ENCODE assay signal across 11 cellular contexts in genomic region chr3:124248471-124249028, GRCh38.
A peak's percentile ranks its signal among the peaks of the same experiment; 100 is the strongest.
DNase-seq lines count a peak whose midpoint lies in the region; ATAC-seq and TF ChIP-seq lines count a peak whose summit lies in the region.
"Had no signal": no experiment of that assay in that cellular context is flagged by ENCODE, and none has a peak within 500 bp of the region (broad histone marks: within the 10 kb centered on the region; RNA-seq: fewer than 3 reads in every experiment).

No MANE protein-coding gene starts in this region.

- H3K4me1 Mint-ChIP-seq in activated CD4-positive, alpha-beta memory T cell treated with anti-CD3 and anti-CD28 coated beads, Interleukin-2, amount 10 ng/mL, durations not matched to agents 7 days and 5 days, result peaks cover 2% of the 10 kb centered on the region
- H3K4me1 Mint-ChIP-seq: CD4-positive, CD25-positive, alpha-beta regulatory T cell had no signal

- H2AFZ ChIP-seq in fibroblast of lung (ENCODE audit: low read length), result peak overlapping the region; percentile 30
- peak overlapping the region; percentile 54 for H2AFZ ChIP-seq in osteoblast (ENCODE audit: low read length)

- POLR2A ChIA-PET in AG04449 (lab: Yijun Ruan, JAX), result interaction anchor here (0.5 kb wide), 1 partner anchor 215 kb away, joined by 3 read pairs; the partner anchor contains the start of gene KALRN
- POLR2A ChIA-PET in activated CD4-positive, alpha-beta memory T cell treated with anti-CD3 and anti-CD28 coated beads, Interleukin-2, amount 10 ng/mL, durations not matched to agents 7 days and 5 days (lab: Charles Lee), result no interaction called here

- H3K79me2 ChIP-seq in fibroblast of lung (ENCODE audit: control insufficient read depth, insufficient read depth, low read length) (no peaks in the 10 kb centered on the region), osteoblast (ENCODE audit: insufficient read depth, low read length) (no peaks in the 10 kb centered on the region)

- TF ChIP-seq CTCF in AG04449 (IDR thresholded peaks at IDR 0.05; ENCODE audit: insufficient read depth, low read length, missing control alignments) (no peak), RWPE2 (IDR thresholded peaks at IDR 0.05; ENCODE audit: poor library complexity, severe bottlenecking) (no peak), fibroblast of lung (conservative IDR thresholded peaks at IDR 0.05 in 1 of 2, IDR thresholded peaks at IDR 0.05 in 1 of 2; ENCODE audit: low read depth in 1 of 2, low read length in 2 of 2) (no peak), osteoblast (IDR thresholded peaks at IDR 0.05; ENCODE audit: extremely low read depth, low read depth, low read length) (no peak)

- H3K27me3 Mint-ChIP-seq in activated CD4-positive, alpha-beta memory T cell treated with anti-CD3 and anti-CD28 coated beads, Interleukin-2, amount 10 ng/mL, durations not matched to agents 7 days and 5 days, result peaks cover 3% of the 10 kb centered on the region
- H3K27me3 Mint-ChIP-seq: CD4-positive, CD25-positive, alpha-beta regulatory T cell had no signal

- H3K4me1 ChIP-seq in RWPE2 (ENCODE audit: insufficient read depth, poor library complexity, severe bottlenecking) (peaks cover 10% of the 10 kb centered on the region), fibroblast of lung (ENCODE audit: control insufficient read depth, extremely low read depth, insufficient read depth, low read length) (peaks cover 6% of the 10 kb centered on the region), osteoblast (ENCODE audit: insufficient read depth, low read length) (peaks cover 14% of the 10 kb centered on the region)

- ATAC-seq in RWPE2 (ENCODE audit: low read depth) (peak; percentile 48; the same call in 2 of the 3 replicates), GM19395 (IDR thresholded peaks at IDR 0.05; ENCODE audit: unreplicated experiment) (no peak)
- ATAC-seq in activated naive CD4-positive, alpha-beta T cell treated with anti-CD3 and anti-CD28 coated beads, Interleukin-2, amount 50 U/mL, for 72 hours, result no peak
- ATAC-seq: Panc1 had no signal

- H3K9me3 Mint-ChIP-seq in activated CD4-positive, alpha-beta memory T cell treated with anti-CD3 and anti-CD28 coated beads, Interleukin-2, amount 10 ng/mL, durations not matched to agents 7 days and 5 days, result no peaks in the 10 kb centered on the region
- no peaks in the 10 kb centered on the region for H3K9me3 Mint-ChIP-seq in activated naive CD4-positive, alpha-beta T cell treated with anti-CD3 and anti-CD28 coated beads, Interleukin-2, amount 50 U/mL, for 72 hours

- H3K4me2 ChIP-seq in fibroblast of lung (ENCODE audit: extremely low read depth, insufficient read depth, low read length) (peak overlapping the region; percentile 38), osteoblast (ENCODE audit: insufficient read depth, low read length) (peak overlapping the region; percentile 22)

- no peak overlapping the region for H3K4me3 Mint-ChIP-seq in activated CD4-positive, alpha-beta memory T cell treated with anti-CD3 and anti-CD28 coated beads, Interleukin-2, amount 10 ng/mL, durations not matched to agents 7 days and 5 days
- H3K4me3 Mint-ChIP-seq: CD4-positive, CD25-positive, alpha-beta regulatory T cell had no signal

- H3K27ac Mint-ChIP-seq in activated CD4-positive, alpha-beta memory T cell treated with anti-CD3 and anti-CD28 coated beads, Interleukin-2, amount 10 ng/mL, durations not matched to agents 7 days and 5 days, result no peak overlapping the region
- no peak overlapping the region for H3K27ac Mint-ChIP-seq in activated naive CD4-positive, alpha-beta T cell treated with anti-CD3 and anti-CD28 coated beads, Interleukin-2, amount 50 U/mL, for 72 hours
- H3K27ac Mint-ChIP-seq: CD4-positive, CD25-positive, alpha-beta regulatory T cell had no signal

- H3K36me3 Mint-ChIP-seq in activated CD4-positive, alpha-beta memory T cell treated with anti-CD3 and anti-CD28 coated beads, Interleukin-2, amount 10 ng/mL, durations not matched to agents 7 days and 5 days (ENCODE audit: low read depth), result no peaks in the 10 kb centered on the region
- no peaks in the 10 kb centered on the region for H3K36me3 Mint-ChIP-seq in activated naive CD4-positive, alpha-beta T cell treated with anti-CD3 and anti-CD28 coated beads, Interleukin-2, amount 50 U/mL, for 72 hours
- H3K36me3 Mint-ChIP-seq: CD4-positive, CD25-positive, alpha-beta regulatory T cell had no signal

- peak overlapping the region; percentile 36 for H3K27ac ChIP-seq in RWPE2 (ENCODE audit: poor library complexity, severe bottlenecking)
- H3K27ac ChIP-seq in fibroblast of lung (ENCODE audit: insufficient read depth, low read length), result peak overlapping the region; percentile 34
- peak overlapping the region; percentile 29 for H3K27ac ChIP-seq in osteoblast (ENCODE audit: low read depth, low read length)

- H3K27me3 ChIP-seq in RWPE2 (ENCODE audit: insufficient read depth, poor library complexity, severe bottlenecking) (no peaks in the 10 kb centered on the region), fibroblast of lung (ENCODE audit: control insufficient read depth, insufficient read depth, low read length) (no peaks in the 10 kb centered on the region), osteoblast (ENCODE audit: insufficient read depth, low read length) (no peaks in the 10 kb centered on the region)

- H3K9ac ChIP-seq in fibroblast of lung (ENCODE audit: insufficient read depth, low read length), result no peak overlapping the region

- CTCF ChIA-PET in AG04449 (lab: Yijun Ruan, JAX), result interaction anchor here (0.8 to 4.3 kb wide), 9 partner anchors 9 to 233 kb away, joined by 3 to 30 read pairs (median 4); no protein-coding TSS in a partner anchor
- CTCF ChIA-PET in activated CD4-positive, alpha-beta memory T cell treated with anti-CD3 and anti-CD28 coated beads, Interleukin-2, amount 10 ng/mL, durations not matched to agents 7 days and 5 days (lab: Charles Lee), result no interaction called here

- H3K36me3 ChIP-seq in RWPE2 (ENCODE audit: low read depth) (no peaks in the 10 kb centered on the region), fibroblast of lung (ENCODE audit: control insufficient read depth, insufficient read depth, low read length) (no peaks in the 10 kb centered on the region), osteoblast (ENCODE audit: insufficient read depth, low read length) (no peaks in the 10 kb centered on the region)

- H3K9me3 ChIP-seq in RWPE2 (ENCODE audit: severe bottlenecking) (no peaks in the 10 kb centered on the region), fibroblast of lung (ENCODE audit: control insufficient read depth, insufficient read depth, low read depth, low read length) (no peaks in the 10 kb centered on the region), osteoblast (ENCODE audit: low read depth, low read length) (no peaks in the 10 kb centered on the region)

- DNase-seq in AG04449 (ENCODE audit: low read depth, low spot score) (peak; percentile 57), RWPE2 (ENCODE audit: low spot score) (no peak), fibroblast of lung (ENCODE audit: low read depth in 2 of 2) (peak; percentile 89 to 93), osteoblast (ENCODE audit: insufficient read length, low spot score, missing footprints) (peak; percentile 80), NCI-H2107 treated with DMSO at 0.1 percent for 48 hours (lab: John Stamatoyannopoulos, UW; ENCODE audit: unreplicated experiment) (no peak)
- no peak for DNase-seq in activated CD4-positive, alpha-beta memory T cell treated with anti-CD3 and anti-CD28 coated beads, Interleukin-2, amount 10 ng/mL, durations not matched to agents 7 days and 5 days
- DNase-seq in activated naive CD4-positive, alpha-beta T cell treated with anti-CD3 and anti-CD28 coated beads, Interleukin-2, amount 50 U/mL, for 72 hours (ENCODE audit: low spot score in 2 of 2), result no peak
- DNase-seq: CD4-positive, CD25-positive, alpha-beta regulatory T cell; stimulated activated CD4-positive, alpha-beta T cell treated with anti-CD3 and anti-CD28 coated beads, Interleukin-4, amount 100 ng/mL, for 24 hours had no signal

- H4K20me1 ChIP-seq in fibroblast of lung (ENCODE audit: control insufficient read depth, extremely low read depth, insufficient read depth, low read length), result no peaks in the 10 kb centered on the region
- no peaks in the 10 kb centered on the region for H4K20me1 ChIP-seq in osteoblast (ENCODE audit: insufficient read depth, low read length)

- H3K4me3 ChIP-seq in AG04449 (ENCODE audit: low read depth, low read length) (no peak overlapping the region), RWPE2 (ENCODE audit: severe bottlenecking) (no peak overlapping the region), fibroblast of lung (replicated peaks in 1 of 4; ENCODE audit: control extremely low read depth in 1 of 4, insufficient read depth in 1 of 4, low read depth in 3 of 4, low read length in 4 of 4) (no peak overlapping the region), osteoblast (ENCODE audit: insufficient read depth, low read length) (no peak overlapping the region)

Comparison
In these comparisons a context has a peak if more than half of its experiments do, and no peak if none do; other contexts are left out.
1. DNase-seq: peak in AG04449 (single experiment), fibroblast of lung (2 of 2) and osteoblast (single experiment); none in RWPE2 (single experiment), NCI-H2107 treated with DMSO at 0.1 percent for 48 hours (single experiment), activated CD4-positive, alpha-beta memory T cell treated with anti-CD3 and anti-CD28 coated beads, Interleukin-2, amount 10 ng/mL, durations not matched to agents 7 days and 5 days (single experiment) and activated naive CD4-positive, alpha-beta T cell treated with anti-CD3 and anti-CD28 coated beads, Interleukin-2, amount 50 U/mL, for 72 hours (0 of 2).
2. Peak in every context shown above with its lines, with median percentiles within 50 percentile points of each other: H3K27ac ChIP-seq.